Comparison of ENCODE assay signal across 26 cellular contexts in genomic region chr21:39631842-39632577, GRCh38. TPM values are rescaled to one million over a fixed set of nuclear protein-coding genes. Genes with fewer than 3 reads are reported as not detected.
"Had no signal": no experiment of that assay in that cellular context is flagged by ENCODE, and none has a peak within 500 bp of the region (broad histone marks: within the 10 kb centered on the region; RNA-seq: fewer than 3 reads in every experiment).

No MANE protein-coding gene starts in this region.

- H3K9me3 ChIP-seq: left lung, neutrophil, ovary, prostate gland, right atrium auricular region had no signal

- H3K4me3 ChIP-seq: left lung, ovary, prostate gland, right atrium auricular region had no signal

- H3K4me3 Mint-ChIP-seq: activated CD4-positive, alpha-beta T cell treated with anti-CD3 and anti-CD28 coated beads, Interleukin-2, amount 10 ng/mL, durations not matched to agents 7 days and 5 days; activated CD8-positive, alpha-beta T cell treated with anti-CD3 and anti-CD28 coated beads for 36 hours; activated naive CD4-positive, alpha-beta T cell treated with anti-CD3 and anti-CD28 coated beads, Interleukin-2, amount 50 U/mL, for 24 hours; activated T-helper 1 cell treated with anti-CD3 and anti-CD28 coated beads, Interleukin-12 subunit alpha, Interleukin-12 subunit beta, Interleukin-2, Interleukin-4 antibody, amounts not matched to agents 30 ng/mL and 10 ng/mL and 1 ng/mL, durations not matched to agents 14 hours and 24 hours and 36 hours; dendritic cell treated with granulocyte-macrophage colony-stimulating factor and Interleukin-4, amounts not matched to agents 40 ng/mL and 50 ng/mL, for 4 days; nephron had no signal

- H3K4me1 ChIP-seq: left lung, prostate gland, right atrium auricular region had no signal

- H3K27ac ChIP-seq: brain microvascular endothelial cell, left lung, neutrophil, ovary, prostate gland, right atrium auricular region had no signal

- H3K9me3 Mint-ChIP-seq: activated CD4-positive, alpha-beta T cell treated with anti-CD3 and anti-CD28 coated beads, Interleukin-2, amount 10 ng/mL, durations not matched to agents 7 days and 5 days; activated CD8-positive, alpha-beta T cell treated with anti-CD3 and anti-CD28 coated beads for 36 hours; activated T-helper 1 cell treated with anti-CD3 and anti-CD28 coated beads, Interleukin-12 subunit alpha, Interleukin-12 subunit beta, Interleukin-2, Interleukin-4 antibody, amounts not matched to agents 30 ng/mL and 10 ng/mL and 1 ng/mL, durations not matched to agents 14 hours and 24 hours and 36 hours; dendritic cell treated with granulocyte-macrophage colony-stimulating factor and Interleukin-4, amounts not matched to agents 40 ng/mL and 50 ng/mL, for 4 days; nephron had no signal

- H3K4me1 Mint-ChIP-seq: activated CD4-positive, alpha-beta T cell treated with anti-CD3 and anti-CD28 coated beads, Interleukin-2, amount 10 ng/mL, durations not matched to agents 7 days and 5 days; activated naive CD4-positive, alpha-beta T cell treated with anti-CD3 and anti-CD28 coated beads, Interleukin-2, amount 50 U/mL, for 24 hours had no signal

- H3K27me3 ChIP-seq: brain microvascular endothelial cell, ovary, right atrium auricular region had no signal

- ATAC-seq: activated CD8-positive, alpha-beta T cell treated with anti-CD3 and anti-CD28 coated beads for 36 hours; esophagus mucosa; left lung; stimulated activated naive CD8-positive, alpha-beta T cell treated with anti-CD3 and anti-CD28 coated beads, Interleukin-15, Interleukin-2, amounts not matched to agents 100 U/mL and 50 U/mL, for 24 hours had no signal

- H3K27me3 Mint-ChIP-seq: activated CD4-positive, alpha-beta T cell treated with anti-CD3 and anti-CD28 coated beads, Interleukin-2, amount 10 ng/mL, durations not matched to agents 7 days and 5 days had no signal

- H3K36me3 ChIP-seq: brain microvascular endothelial cell, left lung, neutrophil, ovary, prostate gland, right atrium auricular region had no signal

- H3K36me3 Mint-ChIP-seq: activated naive CD4-positive, alpha-beta T cell treated with anti-CD3 and anti-CD28 coated beads, Interleukin-2, amount 50 U/mL, for 24 hours had no signal

- DNase-seq: activated CD4-positive, alpha-beta T cell treated with anti-CD3 and anti-CD28 coated beads, Interleukin-2, amount 10 ng/mL, durations not matched to agents 7 days and 5 days; activated CD4-positive, CD25-positive, alpha-beta regulatory T cell treated with anti-CD3 and anti-CD28 coated beads, Interleukin-2, amount 50 U/mL, for 72 hours; activated CD8-positive, alpha-beta T cell treated with anti-CD3 and anti-CD28 coated beads for 36 hours; activated gamma-delta T cell treated with Interleukin-2 at 50 U/mL for 16 hours; anterior cingulate cortex; brain microvascular endothelial cell; caudate nucleus; effector memory CD4-positive, alpha-beta T cell; glutamatergic neuron; hippocampal formation; kidney glomerular epithelial cell; left lung; mammary epithelial cell; ovary; stimulated activated CD4-positive, alpha-beta T cell treated with anti-CD3 and anti-CD28 coated beads, Interleukin-12 subunit alpha, Interleukin-12 subunit beta, amount 100 ng/mL, for 4 hours; stimulated activated CD4-positive, alpha-beta T cell treated with anti-CD3 and anti-CD28 coated beads, Interleukin-4, amount 100 ng/mL, for 4 hours; stimulated activated naive CD8-positive, alpha-beta T cell treated with anti-CD3 and anti-CD28 coated beads, Interleukin-15, Interleukin-2, amounts not matched to agents 100 U/mL and 50 U/mL, for 24 hours; T-helper 2 cell had no signal

- H3K27ac Mint-ChIP-seq: activated CD4-positive, alpha-beta T cell treated with anti-CD3 and anti-CD28 coated beads, Interleukin-2, amount 10 ng/mL, durations not matched to agents 7 days and 5 days; activated CD8-positive, alpha-beta T cell treated with anti-CD3 and anti-CD28 coated beads for 36 hours; activated naive CD4-positive, alpha-beta T cell treated with anti-CD3 and anti-CD28 coated beads, Interleukin-2, amount 50 U/mL, for 24 hours; activated T-helper 1 cell treated with anti-CD3 and anti-CD28 coated beads, Interleukin-12 subunit alpha, Interleukin-12 subunit beta, Interleukin-2, Interleukin-4 antibody, amounts not matched to agents 30 ng/mL and 10 ng/mL and 1 ng/mL, durations not matched to agents 14 hours and 24 hours and 36 hours; dendritic cell treated with granulocyte-macrophage colony-stimulating factor and Interleukin-4, amounts not matched to agents 40 ng/mL and 50 ng/mL, for 4 days; nephron had no signal

RNA-seq across cellular contexts. Expression of gene B3GALT5, which starts 19.3 kb away (rescaled TPM):
- total RNA-seq: activated CD4-positive, alpha-beta T cell treated with anti-CD3 and anti-CD28 coated beads, Interleukin-2, amount 10 ng/mL, durations not matched to agents 7 days and 5 days; activated CD8-positive, alpha-beta T cell treated with anti-CD3 and anti-CD28 coated beads for 36 hours; activated T-helper 1 cell treated with anti-CD3 and anti-CD28 coated beads, Interleukin-12 subunit alpha, Interleukin-12 subunit beta, Interleukin-2, Interleukin-4 antibody, amounts not matched to agents 30 ng/mL and 10 ng/mL and 1 ng/mL, durations not matched to agents 14 hours and 24 hours and 36 hours; mammary epithelial cell; right atrium auricular region had no signal
- polyA plus RNA-seq: mammary epithelial cell had no signal
